Comparison of ENCODE assay signal across 27 cellular contexts in genomic region chr16:55725055-55725777, GRCh38.
"Had no signal": no experiment of that assay in that cellular context is flagged by ENCODE, and none has a peak within 500 bp of the region (broad histone marks: within the 10 kb centered on the region; RNA-seq: fewer than 3 reads in every experiment).

No MANE protein-coding gene starts in this region.

- H3K9me3 ChIP-seq: lower lobe of right lung, psoas muscle, right lobe of liver, uterus had no signal

- H3K27ac ChIP-seq: hepatocyte, lower lobe of right lung, parathyroid adenoma, psoas muscle, right lobe of liver, tibial nerve, uterus had no signal

- H3K27ac Mint-ChIP-seq: naive thymus-derived CD8-positive, alpha-beta T cell; nephron; stimulated activated memory B cell treated with anti-CD40 and anti-IgM and Interleukin-4, amounts not matched to agents 10 μg/mL and 1 μg/mL and 100 μg/mL, for 72 hours; stimulated activated naive CD8-positive, alpha-beta T cell treated with anti-CD3 and anti-CD28 coated beads, Interleukin-15, amount 100 ng/mL, for 72 hours; type B pancreatic cell had no signal

- FAIRE-seq: keratinocyte had no signal

- H3K36me3 Mint-ChIP-seq: naive thymus-derived CD8-positive, alpha-beta T cell; stimulated activated memory B cell treated with anti-CD40 and anti-IgM and Interleukin-4, amounts not matched to agents 10 μg/mL and 1 μg/mL and 100 μg/mL, for 72 hours; type B pancreatic cell had no signal

- H3K4me1 ChIP-seq: lower lobe of right lung, parathyroid adenoma, psoas muscle, tibial nerve, uterus had no signal

- ATAC-seq: left cardiac atrium; left lobe of liver; lower lobe of right lung; naive thymus-derived CD8-positive, alpha-beta T cell; psoas muscle; right lobe of liver; stimulated activated memory B cell treated with anti-CD40 and anti-IgM and Interleukin-4, amounts not matched to agents 10 μg/mL and 1 μg/mL and 100 μg/mL, for 72 hours; stimulated activated naive CD8-positive, alpha-beta T cell treated with anti-CD3 and anti-CD28 coated beads, Interleukin-15, amount 100 ng/mL, for 72 hours had no signal

- H3K27me3 ChIP-seq: hepatocyte, right lobe of liver, tibial nerve, uterus had no signal

- H3K4me1 Mint-ChIP-seq: naive thymus-derived CD8-positive, alpha-beta T cell; nephron; neural crest cell; stimulated activated memory B cell treated with anti-CD40 and anti-IgM and Interleukin-4, amounts not matched to agents 10 μg/mL and 1 μg/mL and 100 μg/mL, for 72 hours; stimulated activated naive CD8-positive, alpha-beta T cell treated with anti-CD3 and anti-CD28 coated beads, Interleukin-15, amount 100 ng/mL, for 72 hours had no signal

- H3K9ac ChIP-seq: parathyroid adenoma had no signal

- H3K4me2 ChIP-seq: hepatocyte, smooth muscle cell had no signal

- H3K4me3 ChIP-seq: hepatocyte, lower lobe of right lung, psoas muscle, right lobe of liver, smooth muscle cell, tibial nerve, uterus had no signal

- H3K79me2 ChIP-seq: hepatocyte, parathyroid adenoma had no signal

- H3K4me3 Mint-ChIP-seq: naive thymus-derived CD8-positive, alpha-beta T cell; nephron; neural crest cell; stimulated activated memory B cell treated with anti-CD40 and anti-IgM and Interleukin-4, amounts not matched to agents 10 μg/mL and 1 μg/mL and 100 μg/mL, for 72 hours; stimulated activated naive CD8-positive, alpha-beta T cell treated with anti-CD3 and anti-CD28 coated beads, Interleukin-15, amount 100 ng/mL, for 72 hours; type B pancreatic cell had no signal

- H2AFZ ChIP-seq: hepatocyte, parathyroid adenoma had no signal

- H3K36me3 ChIP-seq: lower lobe of right lung, right lobe of liver, tibial nerve, uterus had no signal

- DNase-seq: kidney glomerular epithelial cell; left cardiac atrium; lower lobe of right lung; mammary epithelial cell; mesenchymal stem cell; naive thymus-derived CD8-positive, alpha-beta T cell; nucleus accumbens; psoas muscle; stimulated activated CD4-positive, alpha-beta T cell treated with anti-CD3 and anti-CD28 coated beads, Interleukin-1b, Interleukin-23, amount 100 ng/mL, for 48 hours; stimulated activated CD4-positive, alpha-beta T cell treated with anti-CD3 and anti-CD28 coated beads, Interleukin-2, amount 100 ng/mL, for 48 hours; stimulated activated CD4-positive, alpha-beta T cell treated with anti-CD3 and anti-CD28 coated beads, Interleukin-4, amount 100 ng/mL, for 4 hours; stimulated activated CD8-positive, alpha-beta memory T cell treated with anti-CD3 and anti-CD28 coated beads, Interleukin-4, amount 100 ng/mL, for 48 hours; stimulated activated naive CD4-positive, alpha-beta T cell treated with Interleukin-2 at 50 U/mL for 16 hours; stimulated activated naive CD8-positive, alpha-beta T cell treated with anti-CD3 and anti-CD28 coated beads, Interleukin-15, amount 100 ng/mL, for 72 hours; substantia nigra; uterus had no signal
